38 cellular contexts compared by ENCODE assay signal in the genomic region with DNA sequence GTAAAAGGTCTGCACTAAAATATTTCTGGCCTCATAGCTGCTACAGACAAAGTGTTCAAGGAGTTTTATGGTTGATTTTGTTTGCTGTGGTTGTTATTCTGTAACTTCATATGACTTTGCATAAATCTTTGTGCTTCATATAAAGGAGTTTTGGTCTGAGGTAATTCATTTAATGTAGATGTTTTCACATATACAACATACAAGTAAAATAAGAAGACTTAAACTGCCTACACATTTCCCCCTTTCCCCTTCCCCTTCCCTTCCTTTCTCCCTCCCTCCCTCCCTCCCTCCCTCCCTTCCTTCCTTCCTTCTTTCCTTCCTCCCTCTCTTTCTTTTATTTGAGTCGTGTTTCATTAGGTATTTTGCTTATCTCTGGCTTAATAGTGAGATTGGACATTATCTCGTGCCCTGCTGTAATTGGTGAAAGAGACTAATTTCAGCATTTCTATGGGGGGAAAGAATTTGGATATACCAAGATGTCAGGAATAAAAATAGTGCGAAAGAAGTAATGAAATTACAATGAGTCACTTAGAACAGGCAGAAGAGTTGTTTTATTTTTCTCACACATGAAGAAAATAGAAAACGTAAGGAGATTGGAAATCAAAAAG.
"Had no signal": no experiment of that assay in that cellular context is flagged by ENCODE, and none has a peak within 500 bp of the region (broad histone marks: within the 10 kb centered on the region; RNA-seq: fewer than 3 reads in every experiment).

No MANE protein-coding gene starts in this region.

- DNase-seq: activated CD4-positive, alpha-beta memory T cell treated with anti-CD3 and anti-CD28 coated beads, Interleukin-2, amount 10 ng/mL, durations not matched to agents 7 days and 5 days; activated CD4-positive, alpha-beta T cell treated with anti-CD3 and anti-CD28 coated beads for 1 hour; activated CD4-positive, alpha-beta T cell treated with anti-CD3 and anti-CD28 coated beads for 36 hours; activated CD4-positive, alpha-beta T cell treated with anti-CD3 and anti-CD28 coated beads for 48 hours; activated CD4-positive, alpha-beta T cell treated with anti-CD3 and anti-CD28 coated beads, Interleukin-2, amount 10 ng/mL, durations not matched to agents 7 days and 5 days; activated CD4-positive, alpha-beta T cell treated with anti-CD3 and anti-CD28 coated beads, Interleukin-2, amount 50 U/mL, for 48 hours; activated CD4-positive, CD25-positive, alpha-beta regulatory T cell; activated CD8-positive, alpha-beta memory T cell treated with anti-CD3 and anti-CD28 coated beads for 24 hours; activated CD8-positive, alpha-beta memory T cell treated with anti-CD3 and anti-CD28 coated beads, Interleukin-2, amount 10 ng/mL, durations not matched to agents 7 days and 5 days; activated CD8-positive, alpha-beta memory T cell treated with anti-CD3 and anti-CD28 coated beads, Interleukin-2, amount 50 U/mL, for 48 hours; activated CD8-positive, alpha-beta T cell treated with anti-CD3 and anti-CD28 coated beads, Interleukin-2, amount 10 ng/mL, durations not matched to agents 7 days and 5 days; activated effector memory CD4-positive, alpha-beta T cell treated with Interleukin-2 at 50 U/mL for 16 hours; activated gamma-delta T cell; activated naive CD4-positive, alpha-beta T cell treated with anti-CD3 and anti-CD28 coated beads, Interleukin-2, amount 10 ng/mL, durations not matched to agents 7 days and 5 days; activated naive CD4-positive, alpha-beta T cell treated with Interleukin-2 at 50 U/mL for 16 hours; activated naive CD8-positive, alpha-beta T cell treated with anti-CD3 and anti-CD28 coated beads, Interleukin-2, amount 10 ng/mL, durations not matched to agents 7 days and 5 days; activated naive CD8-positive, alpha-beta T cell treated with anti-CD3 and anti-CD28 coated beads, Interleukin-2, amount 50 U/mL, for 24 hours; activated T-cell treated with anti-CD3 and anti-CD28 coated beads, Interleukin-2, amount 50 U/mL, for 24 hours; activated T-cell treated with anti-CD3 and anti-CD28 coated beads, Interleukin-2, amount 50 U/mL, for 48 hours; adrenal gland; amniotic stem cell; aorta; body of pancreas; brain microvascular endothelial cell; central memory CD4-positive, alpha-beta T cell; T-helper 1 cell; T-helper 2 cell; T-helper 9 cell; WERI-Rb-1 had no signal

- H3K4me3 Mint-ChIP-seq: activated CD4-positive, alpha-beta memory T cell treated with anti-CD3 and anti-CD28 coated beads, Interleukin-2, amount 10 ng/mL, durations not matched to agents 7 days and 5 days; activated CD4-positive, alpha-beta T cell treated with anti-CD3 and anti-CD28 coated beads for 36 hours; activated CD4-positive, alpha-beta T cell treated with anti-CD3 and anti-CD28 coated beads, Interleukin-2, amount 10 ng/mL, durations not matched to agents 7 days and 5 days; activated CD8-positive, alpha-beta memory T cell treated with anti-CD3 and anti-CD28 coated beads, Interleukin-2, amount 10 ng/mL, durations not matched to agents 7 days and 5 days; activated CD8-positive, alpha-beta T cell treated with anti-CD3 and anti-CD28 coated beads, Interleukin-2, amount 10 ng/mL, durations not matched to agents 7 days and 5 days; activated naive CD4-positive, alpha-beta T cell treated with anti-CD3 and anti-CD28 coated beads, Interleukin-2, amount 10 ng/mL, durations not matched to agents 7 days and 5 days; activated naive CD4-positive, alpha-beta T cell treated with anti-CD3 and anti-CD28 coated beads, Interleukin-2, amount 50 U/mL, for 24 hours; activated naive CD8-positive, alpha-beta T cell; activated naive CD8-positive, alpha-beta T cell treated with anti-CD3 and anti-CD28 coated beads, Interleukin-2, amount 10 ng/mL, durations not matched to agents 7 days and 5 days; activated naive CD8-positive, alpha-beta T cell treated with anti-CD3 and anti-CD28 coated beads, Interleukin-2, amount 50 U/mL, for 24 hours; activated T-cell treated with anti-CD3 and anti-CD28 coated beads, Interleukin-2, amount 50 U/mL, for 24 hours; T-helper 1 cell treated with Interleukin-12 subunit alpha and Interleukin-12 subunit beta and Interleukin-4 antibody, amounts not matched to agents 30 μg/mL and 1 μg/mL, for 36 hours; T-helper 2 cell treated with Interferon-gamma antibody and Interleukin-4, amounts not matched to agents 5 μg/mL and 100 μg/mL, for 36 hours; WTC11 had no signal

- ATAC-seq: activated CD4-positive, alpha-beta T cell treated with anti-CD3 and anti-CD28 coated beads for 36 hours; activated CD4-positive, CD25-positive, alpha-beta regulatory T cell treated with anti-CD3 and anti-CD28 coated beads, Interleukin-2, amount 50 U/mL, for 24 hours; activated CD8-positive, alpha-beta memory T cell treated with anti-CD3 and anti-CD28 coated beads, Interleukin-2, amount 10 ng/mL, durations not matched to agents 7 days and 5 days; activated CD8-positive, alpha-beta T cell treated with anti-CD3 and anti-CD28 coated beads, Interleukin-2, amount 10 ng/mL, durations not matched to agents 7 days and 5 days; activated naive CD8-positive, alpha-beta T cell treated with anti-CD3 and anti-CD28 coated beads, Interleukin-2, amount 50 U/mL, for 24 hours; body of pancreas; WTC11 had no signal

- H3K27me3 Mint-ChIP-seq: activated CD4-positive, alpha-beta memory T cell treated with anti-CD3 and anti-CD28 coated beads, Interleukin-2, amount 10 ng/mL, durations not matched to agents 7 days and 5 days; activated CD4-positive, alpha-beta T cell treated with anti-CD3 and anti-CD28 coated beads, Interleukin-2, amount 10 ng/mL, durations not matched to agents 7 days and 5 days; activated CD8-positive, alpha-beta memory T cell treated with anti-CD3 and anti-CD28 coated beads, Interleukin-2, amount 10 ng/mL, durations not matched to agents 7 days and 5 days; activated naive CD4-positive, alpha-beta T cell treated with anti-CD3 and anti-CD28 coated beads, Interleukin-2, amount 10 ng/mL, durations not matched to agents 7 days and 5 days; activated T-cell treated with anti-CD3 and anti-CD28 coated beads, Interleukin-2, amount 50 U/mL, for 24 hours had no signal

- H3K36me3 Mint-ChIP-seq: activated CD8-positive, alpha-beta memory T cell treated with anti-CD3 and anti-CD28 coated beads, Interleukin-2, amount 10 ng/mL, durations not matched to agents 7 days and 5 days; activated naive CD4-positive, alpha-beta T cell treated with anti-CD3 and anti-CD28 coated beads, Interleukin-2, amount 10 ng/mL, durations not matched to agents 7 days and 5 days; activated naive CD4-positive, alpha-beta T cell treated with anti-CD3 and anti-CD28 coated beads, Interleukin-2, amount 50 U/mL, for 24 hours; activated naive CD8-positive, alpha-beta T cell; activated naive CD8-positive, alpha-beta T cell treated with anti-CD3 and anti-CD28 coated beads, Interleukin-2, amount 10 ng/mL, durations not matched to agents 7 days and 5 days; WTC11 had no signal

- H3K27me3 ChIP-seq: adrenal gland, body of pancreas, brain microvascular endothelial cell, breast epithelium had no signal

- H3K27ac ChIP-seq: adrenal gland, body of pancreas, brain microvascular endothelial cell, breast epithelium, WERI-Rb-1 had no signal

- FAIRE-seq: astrocyte had no signal

- H3K4me1 Mint-ChIP-seq: activated CD4-positive, alpha-beta memory T cell treated with anti-CD3 and anti-CD28 coated beads, Interleukin-2, amount 10 ng/mL, durations not matched to agents 7 days and 5 days; activated CD4-positive, alpha-beta T cell treated with anti-CD3 and anti-CD28 coated beads for 36 hours; activated CD4-positive, alpha-beta T cell treated with anti-CD3 and anti-CD28 coated beads, Interleukin-2, amount 10 ng/mL, durations not matched to agents 7 days and 5 days; activated CD8-positive, alpha-beta memory T cell treated with anti-CD3 and anti-CD28 coated beads, Interleukin-2, amount 10 ng/mL, durations not matched to agents 7 days and 5 days; activated naive CD4-positive, alpha-beta T cell treated with anti-CD3 and anti-CD28 coated beads, Interleukin-2, amount 10 ng/mL, durations not matched to agents 7 days and 5 days; activated naive CD4-positive, alpha-beta T cell treated with anti-CD3 and anti-CD28 coated beads, Interleukin-2, amount 50 U/mL, for 24 hours; activated naive CD8-positive, alpha-beta T cell treated with anti-CD3 and anti-CD28 coated beads, Interleukin-2, amount 10 ng/mL, durations not matched to agents 7 days and 5 days; activated naive CD8-positive, alpha-beta T cell treated with anti-CD3 and anti-CD28 coated beads, Interleukin-2, amount 50 U/mL, for 24 hours had no signal

- H3K9me3 Mint-ChIP-seq: activated CD4-positive, alpha-beta memory T cell treated with anti-CD3 and anti-CD28 coated beads, Interleukin-2, amount 10 ng/mL, durations not matched to agents 7 days and 5 days; activated CD4-positive, alpha-beta T cell treated with anti-CD3 and anti-CD28 coated beads, Interleukin-2, amount 10 ng/mL, durations not matched to agents 7 days and 5 days; activated naive CD4-positive, alpha-beta T cell treated with anti-CD3 and anti-CD28 coated beads, Interleukin-2, amount 10 ng/mL, durations not matched to agents 7 days and 5 days; activated naive CD4-positive, alpha-beta T cell treated with anti-CD3 and anti-CD28 coated beads, Interleukin-2, amount 50 U/mL, for 24 hours; activated naive CD8-positive, alpha-beta T cell treated with anti-CD3 and anti-CD28 coated beads, Interleukin-2, amount 10 ng/mL, durations not matched to agents 7 days and 5 days; activated naive CD8-positive, alpha-beta T cell treated with anti-CD3 and anti-CD28 coated beads, Interleukin-2, amount 50 U/mL, for 24 hours; activated T-cell treated with anti-CD3 and anti-CD28 coated beads, Interleukin-2, amount 50 U/mL, for 24 hours; activated T-helper 2 cell treated with anti-CD3 and anti-CD28 coated beads, Interferon-gamma antibody, Interleukin-2, Interleukin-4, amounts not matched to agents 10 μg/mL and 5 μg/mL and 100 μg/mL, durations not matched to agents 14 hours and 24 hours and 36 hours; T-helper 1 cell treated with Interleukin-12 subunit alpha and Interleukin-12 subunit beta and Interleukin-4 antibody, amounts not matched to agents 30 μg/mL and 1 μg/mL, for 36 hours; T-helper 2 cell treated with Interferon-gamma antibody and Interleukin-4, amounts not matched to agents 5 μg/mL and 100 μg/mL, for 36 hours had no signal

- H3K4me1 ChIP-seq: adrenal gland, body of pancreas, breast epithelium had no signal

- H3K9me3 ChIP-seq: adrenal gland, body of pancreas, breast epithelium had no signal

- H3K36me3 ChIP-seq: adrenal gland, brain microvascular endothelial cell, breast epithelium, WERI-Rb-1 had no signal

- H3K4me3 ChIP-seq: adrenal gland, body of pancreas, breast epithelium had no signal

- H3K27ac Mint-ChIP-seq: activated CD4-positive, alpha-beta memory T cell treated with anti-CD3 and anti-CD28 coated beads, Interleukin-2, amount 10 ng/mL, durations not matched to agents 7 days and 5 days; activated CD4-positive, alpha-beta T cell treated with anti-CD3 and anti-CD28 coated beads for 36 hours; activated CD4-positive, alpha-beta T cell treated with anti-CD3 and anti-CD28 coated beads, Interleukin-2, amount 10 ng/mL, durations not matched to agents 7 days and 5 days; activated CD8-positive, alpha-beta memory T cell treated with anti-CD3 and anti-CD28 coated beads, Interleukin-2, amount 10 ng/mL, durations not matched to agents 7 days and 5 days; activated CD8-positive, alpha-beta T cell treated with anti-CD3 and anti-CD28 coated beads, Interleukin-2, amount 10 ng/mL, durations not matched to agents 7 days and 5 days; activated naive CD4-positive, alpha-beta T cell treated with anti-CD3 and anti-CD28 coated beads, Interleukin-2, amount 10 ng/mL, durations not matched to agents 7 days and 5 days; activated naive CD4-positive, alpha-beta T cell treated with anti-CD3 and anti-CD28 coated beads, Interleukin-2, amount 50 U/mL, for 24 hours; activated naive CD8-positive, alpha-beta T cell; activated naive CD8-positive, alpha-beta T cell treated with anti-CD3 and anti-CD28 coated beads, Interleukin-2, amount 10 ng/mL, durations not matched to agents 7 days and 5 days; activated naive CD8-positive, alpha-beta T cell treated with anti-CD3 and anti-CD28 coated beads, Interleukin-2, amount 50 U/mL, for 24 hours; activated T-cell treated with anti-CD3 and anti-CD28 coated beads, Interleukin-2, amount 50 U/mL, for 24 hours; activated T-helper 2 cell treated with anti-CD3 and anti-CD28 coated beads, Interferon-gamma antibody, Interleukin-2, Interleukin-4, amounts not matched to agents 10 μg/mL and 5 μg/mL and 100 μg/mL, durations not matched to agents 14 hours and 24 hours and 36 hours; T-helper 1 cell treated with Interleukin-12 subunit alpha and Interleukin-12 subunit beta and Interleukin-4 antibody, amounts not matched to agents 30 μg/mL and 1 μg/mL, for 36 hours; T-helper 2 cell treated with Interferon-gamma antibody and Interleukin-4, amounts not matched to agents 5 μg/mL and 100 μg/mL, for 36 hours; WTC11 had no signal
